ENCODE assay signal across 8 cellular contexts in genomic region chr4:41216294-41217019, GRCh38. TPM values are rescaled to one million over a fixed set of nuclear protein-coding genes. Genes with fewer than 3 reads are reported as not detected.
DNase-seq lines count a peak whose midpoint lies in the region; ATAC-seq and FAIRE-seq lines count a peak whose summit lies in the region.

No MANE protein-coding gene starts in this region.

- peaks cover 0 to 4% (median 0%) of the 10 kb centered on the region in 8 donors for H3K9me3 Mint-ChIP-seq in CD4-positive, alpha-beta memory T cell
- no peaks in the 10 kb centered on the region for H3K9me3 Mint-ChIP-seq in activated T-helper 17 cell treated with anti-CD3 and anti-CD28 coated beads, Interleukin-2, amount 50 U/mL, for 72 hours

- H3K4me3 ChIP-seq in CD4-positive, alpha-beta memory T cell (ENCODE audit: low read length in 2 of 2) = peak overlapping the region in 1 of 2 donors; percentile 40
- peak overlapping the region; percentile 69 for H3K4me3 ChIP-seq in urinary bladder (ENCODE audit: low read depth, low read length)

- H3K27ac ChIP-seq in CD4-positive, alpha-beta memory T cell (ENCODE audit: low read depth, low read length) = no peak overlapping the region
- peak overlapping the region; percentile 90 for H3K27ac ChIP-seq in urinary bladder (ENCODE audit: low read depth)

- no peaks in the 10 kb centered on the region for H3K9me3 ChIP-seq in CD4-positive, alpha-beta memory T cell (ENCODE audit: control insufficient read depth in 1 of 2, low read length in 2 of 2)

- H3K27ac Mint-ChIP-seq in CD4-positive, alpha-beta memory T cell = peak overlapping the region in 2 of 7 donors; percentile 11 to 19
- peak overlapping the region; percentile 81 for H3K27ac Mint-ChIP-seq in activated T-helper 17 cell treated with anti-CD3 and anti-CD28 coated beads, Interleukin-2, amount 50 U/mL, for 72 hours

- POLR2A ChIA-PET in CD4-positive, alpha-beta memory T cell (lab: Charles Lee; ENCODE audit: partially characterized antibody) = no interaction called here

- H3K36me3 Mint-ChIP-seq in CD4-positive, alpha-beta memory T cell = no peaks in the 10 kb centered on the region
- no peaks in the 10 kb centered on the region for H3K36me3 Mint-ChIP-seq in activated T-helper 17 cell treated with anti-CD3 and anti-CD28 coated beads, Interleukin-2, amount 50 U/mL, for 72 hours (ENCODE audit: low read depth)

- CTCF ChIA-PET in CD4-positive, alpha-beta memory T cell (lab: Charles Lee; ENCODE audit: partially characterized antibody) = interaction anchor here (1.1 kb wide), 1 partner anchor 240 kb away, joined by 4 read pairs; no protein-coding TSS in a partner anchor

- peaks cover 10% of the 10 kb centered on the region for H3K27me3 ChIP-seq in CD4-positive, alpha-beta memory T cell (ENCODE audit: insufficient read depth, low read length)

- DNase-seq in CD4-positive, alpha-beta memory T cell = peak; percentile 10 to 39 (median 21)
- peak; percentile 90 for DNase-seq in NCI-H774 (lab: John Stamatoyannopoulos, UW)
- DNase-seq in frontal cortex (ENCODE audit: low spot score in 2 of 2) = peak; percentile 62 to 64
- DNase-seq in occipital lobe (lab: John Stamatoyannopoulos, UW) = peak; percentile 57

- peaks cover 34 to 45% of the 10 kb centered on the region in 2 donors for H3K27me3 Mint-ChIP-seq in CD4-positive, alpha-beta memory T cell
- H3K27me3 Mint-ChIP-seq in activated T-helper 17 cell treated with anti-CD3 and anti-CD28 coated beads, Interleukin-2, amount 50 U/mL, for 72 hours = peaks cover 60% of the 10 kb centered on the region

- no peak for FAIRE-seq in frontal cortex (lab: Jason Lieb, UNC)

- ATAC-seq in GM19395 (IDR thresholded peaks at IDR 0.05; ENCODE audit: unreplicated experiment) = peak; percentile 53
- peak; percentile 32 for ATAC-seq in HG03469 (IDR thresholded peaks at IDR 0.05; ENCODE audit: unreplicated experiment)
- peak; percentile 68 for ATAC-seq in activated T-helper 17 cell treated with anti-CD3 and anti-CD28 coated beads, Interleukin-2, amount 50 U/mL, for 72 hours (replicated peaks)

- H3K4me1 Mint-ChIP-seq in CD4-positive, alpha-beta memory T cell = peaks cover 13 to 23% (median 23%) of the 10 kb centered on the region in 4 donors
- H3K4me1 Mint-ChIP-seq in activated T-helper 17 cell treated with anti-CD3 and anti-CD28 coated beads, Interleukin-2, amount 50 U/mL, for 72 hours = no peaks in the 10 kb centered on the region

- intact Hi-C loops in CD4-positive, alpha-beta memory T cell (cut with micrococcal nuclease) = loop anchor here (2.0 kb wide), 1 partner anchor 240 kb away; no protein-coding TSS in a partner anchor

- H3K4me1 ChIP-seq in CD4-positive, alpha-beta memory T cell (ENCODE audit: insufficient read depth, low read length) = peaks cover 20% of the 10 kb centered on the region
- H3K4me1 ChIP-seq in urinary bladder (ENCODE audit: insufficient read depth) = no peaks in the 10 kb centered on the region

- H3K36me3 ChIP-seq in CD4-positive, alpha-beta memory T cell (ENCODE audit: insufficient read depth, low read length) = no peaks in the 10 kb centered on the region
- no peaks in the 10 kb centered on the region for H3K36me3 ChIP-seq in urinary bladder (ENCODE audit: insufficient read depth)

- WGBS in urinary bladder = 1% methylated on average over 55 of the region's 59 CpGs

- peak overlapping the region; percentile 40 to 83 (median 74) for H3K4me3 Mint-ChIP-seq in CD4-positive, alpha-beta memory T cell
- peak overlapping the region; percentile 82 for H3K4me3 Mint-ChIP-seq in activated T-helper 17 cell treated with anti-CD3 and anti-CD28 coated beads, Interleukin-2, amount 50 U/mL, for 72 hours

RNA-seq across cellular contexts. Expression of gene APBB2, which starts 2.1 kb away (rescaled TPM):
- under 1 TPM; 0.50 to 0.58 TPM for total RNA-seq in CD4-positive, alpha-beta memory T cell
- polyA plus RNA-seq in CD4-positive, alpha-beta memory T cell = not detected
- 1 to 10 TPM; 1.6 to 3.0 TPM for total RNA-seq in activated T-helper 17 cell treated with anti-CD3 and anti-CD28 coated beads, Interleukin-2, amount 50 U/mL, for 72 hours
- total RNA-seq in frontal cortex = 68.1 TPM
- total RNA-seq in occipital lobe = 78.5 TPM
- 67.8 TPM for total RNA-seq in urinary bladder
- 20.6 TPM for polyA plus RNA-seq in urinary bladder

RNA-seq across cellular contexts. Expression of gene UCHL1, which starts 40.3 kb away (rescaled TPM):
- under 1 TPM in 1 of 2 experiments, not detected in 1; 0.41 TPM for total RNA-seq in CD4-positive, alpha-beta memory T cell
- not detected for polyA plus RNA-seq in CD4-positive, alpha-beta memory T cell
- total RNA-seq in activated T-helper 17 cell treated with anti-CD3 and anti-CD28 coated beads, Interleukin-2, amount 50 U/mL, for 72 hours = 1 to 10 TPM; 1.0 to 4.9 TPM
- 1,154 TPM for total RNA-seq in frontal cortex
- 839 TPM for total RNA-seq in occipital lobe
- total RNA-seq in urinary bladder = 37.2 TPM
- 81.6 TPM for polyA plus RNA-seq in urinary bladder

Comparison
In these comparisons a context has a peak if more than half of its experiments do, and no peak if none do; other contexts are left out.
1. DNase-seq: peak in every context shown above with its lines; median percentile 90 in NCI-H774; 63 in frontal cortex; 57 in occipital lobe; 21 in CD4-positive, alpha-beta memory T cell.
2. RNA of gene APBB2, which starts 2.1 kb away (total RNA-seq): 78.5 TPM in occipital lobe (single experiment), 68.1 TPM in frontal cortex (single experiment) and 67.8 TPM in urinary bladder (single experiment); 1.6 to 3.0 TPM in activated T-helper 17 cell treated with anti-CD3 and anti-CD28 coated beads, Interleukin-2, amount 50 U/mL, for 72 hours and 0.50 to 0.58 TPM in CD4-positive, alpha-beta memory T cell; every median in the first group is over 10 times any median in the second.
3. RNA of gene UCHL1, which starts 40.3 kb away (total RNA-seq): 1,154 TPM in frontal cortex (single experiment) and 839 TPM in occipital lobe (single experiment); 37.2 TPM in urinary bladder (single experiment), 1.0 to 4.9 TPM in activated T-helper 17 cell treated with anti-CD3 and anti-CD28 coated beads, Interleukin-2, amount 50 U/mL, for 72 hours and 0.41 TPM in CD4-positive, alpha-beta memory T cell; every median in the first group is over 10 times any median in the second.
4. Peak in every context shown above with its lines, with median percentiles within 50 percentile points of each other: ATAC-seq.